ENCODE assay signal across 31 cellular contexts in the genomic region with DNA sequence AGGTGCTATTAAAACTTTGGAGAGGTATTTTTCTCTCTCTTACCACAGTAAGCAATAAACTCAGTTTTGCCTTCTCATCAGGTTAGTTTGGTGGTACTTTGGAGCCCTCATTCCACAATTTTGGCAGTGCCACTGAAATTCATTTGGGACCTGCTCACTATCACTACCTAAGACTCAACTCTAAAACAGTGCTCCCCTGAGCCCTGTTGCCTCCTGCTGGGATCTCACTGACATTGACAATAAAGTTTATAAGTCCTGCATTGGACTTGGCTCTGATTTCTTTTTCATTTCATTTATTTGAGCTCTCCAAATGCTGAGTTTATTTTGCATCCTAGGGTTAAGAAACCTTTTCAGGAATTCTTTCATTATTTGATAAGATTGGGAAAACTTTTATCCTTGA.
"Had no signal": no experiment of that assay in that cellular context is flagged by ENCODE, and none has a peak within 500 bp of the region (broad histone marks: within the 10 kb centered on the region; RNA-seq: fewer than 3 reads in every experiment).

No MANE protein-coding gene starts in this region.

- H3K79me2 ChIP-seq: parathyroid adenoma had no signal

- H3K4me3 ChIP-seq: heart right ventricle, left lung, lower lobe of right lung, neural progenitor cell, psoas muscle, smooth muscle cell, suprapubic skin, tibial artery, upper lobe of right lung had no signal

- ATAC-seq: activated CD8-positive, alpha-beta T cell treated with anti-CD3 and anti-CD28 coated beads for 36 hours; activated naive CD8-positive, alpha-beta T cell treated with anti-CD3 and anti-CD28 coated beads, Interleukin-2, amount 50 U/mL, for 24 hours; activated T-cell treated with anti-CD3 and anti-CD28 coated beads, Interleukin-2, amount 50 U/mL, for 4 hours; activated T-helper 17 cell treated with anti-CD3 and anti-CD28 coated beads, Interleukin-2, amount 50 U/mL, for 72 hours; esophagus mucosa; heart right ventricle; left lung; lower lobe of right lung; natural killer cell; psoas muscle; stimulated activated naive B cell treated with anti-CD40 and anti-IgM and Interleukin-4, amounts not matched to agents 10 μg/mL and 1 μg/mL and 100 μg/mL, for 72 hours; upper lobe of right lung had no signal

- H3K9ac ChIP-seq: neural progenitor cell, parathyroid adenoma had no signal

- FAIRE-seq: colon had no signal

- H3K27me3 ChIP-seq: left lung, neural progenitor cell, suprapubic skin, tibial artery, upper lobe of right lung had no signal

- DNase-seq: activated B cell treated with CpG ODN at 0.5 μM for 24 hours; activated CD4-positive, alpha-beta T cell treated with anti-CD3 and anti-CD28 coated beads, Interleukin-2, amount 50 U/mL, for 1 hour; activated CD8-positive, alpha-beta T cell treated with anti-CD3 and anti-CD28 coated beads for 36 hours; activated gamma-delta T cell treated with Interleukin-2 at 50 U/mL for 16 hours; activated naive CD8-positive, alpha-beta T cell treated with anti-CD3 and anti-CD28 coated beads, Interleukin-2, amount 50 U/mL, for 24 hours; activated T-cell treated with anti-CD3 and anti-CD28 coated beads, Interleukin-2, amount 50 U/mL, for 4 hours; amygdala; effector CD8-positive, alpha-beta T cell; foreskin melanocyte; heart right ventricle; kidney glomerular epithelial cell; left lung; lower lobe of right lung; mesendoderm; natural killer cell; occipital lobe; psoas muscle; stimulated activated CD4-positive, alpha-beta T cell treated with anti-CD3 and anti-CD28 coated beads, Interleukin-1b, Interleukin-23, amount 100 ng/mL, for 48 hours; stimulated activated CD4-positive, alpha-beta T cell treated with anti-CD3 and anti-CD28 coated beads, Interleukin-4, amount 100 ng/mL, for 4 hours; stimulated activated CD8-positive, alpha-beta memory T cell treated with anti-CD3 and anti-CD28 coated beads, Interleukin-4, amount 100 ng/mL, for 48 hours; stimulated activated naive B cell treated with anti-CD40 and anti-IgM and Interleukin-4, amounts not matched to agents 10 μg/mL and 1 μg/mL and 100 μg/mL, for 72 hours; T-helper 1 cell; tibial artery; upper lobe of right lung had no signal

- H3K27ac ChIP-seq: heart right ventricle, left lung, lower lobe of right lung, neural progenitor cell, parathyroid adenoma, psoas muscle, suprapubic skin, tibial artery, upper lobe of right lung had no signal

- H2AFZ ChIP-seq: neural progenitor cell, parathyroid adenoma had no signal

- H3K4me2 ChIP-seq: neural progenitor cell, smooth muscle cell had no signal

- H3K9me3 ChIP-seq: heart right ventricle, left lung, lower lobe of right lung, psoas muscle, suprapubic skin, tibial artery, upper lobe of right lung had no signal

- H3K4me1 ChIP-seq: heart right ventricle, left lung, lower lobe of right lung, parathyroid adenoma, psoas muscle, suprapubic skin, tibial artery, upper lobe of right lung had no signal

- H3K36me3 ChIP-seq: heart right ventricle, left lung, lower lobe of right lung, neural progenitor cell, suprapubic skin, tibial artery, upper lobe of right lung had no signal
